In genomic region chr3:176430244-176430893, GRCh38 we compare ENCODE assay signal across 1 cellular context.
TF ChIP-seq lines count a peak whose summit lies in the region.

No MANE protein-coding gene starts in this region.

TF ChIP-seq in HCT116, 20 proteins besides CTCF, POLR2A, EP300 and RAD21 (continued from another document):
- TF ChIP-seq ELF1 (IDR thresholded peaks at IDR 0.05; ENCODE audit: borderline replicate concordance, low read depth) (no peak), SP1 (IDR thresholded peaks at IDR 0.05; ENCODE audit: low read depth) (no peak), EGR1 (IDR thresholded peaks at IDR 0.05; ENCODE audit: low read depth) (no peak), CEBPB (IDR thresholded peaks at IDR 0.05; ENCODE audit: low read depth) (no peak), ZFX (IDR thresholded peaks at IDR 0.05) (no peak), TCF7L2 (IDR thresholded peaks at IDR 0.05; ENCODE audit: borderline replicate concordance, extremely low read depth, insufficient read depth, insufficient read length) (no peak)
